29 cellular contexts compared by ENCODE assay signal in the genomic region with DNA sequence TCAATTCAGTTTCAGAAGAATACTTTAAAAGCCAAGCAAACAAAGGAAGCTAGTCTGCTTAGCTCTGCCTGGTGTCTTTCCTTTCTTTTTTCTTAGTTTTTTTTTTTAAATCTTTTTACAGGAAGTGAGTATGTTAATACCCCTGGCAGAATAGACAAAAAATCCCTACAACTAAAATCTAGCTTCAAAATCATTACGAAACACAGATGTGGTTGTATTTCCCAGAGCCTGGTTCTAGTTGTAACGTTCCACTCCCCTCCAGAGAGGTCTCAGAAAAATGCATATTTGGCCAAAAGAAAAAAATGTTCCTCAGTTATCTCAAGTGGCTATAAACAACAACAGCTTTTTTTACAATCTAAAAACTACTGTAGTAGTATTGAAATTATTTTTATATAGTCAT.
DNase-seq lines count a peak whose midpoint lies in the region; ATAC-seq, FAIRE-seq and TF ChIP-seq lines count a peak whose summit lies in the region.
"Had no signal": no experiment of that assay in that cellular context is flagged by ENCODE, and none has a peak within 500 bp of the region (broad histone marks: within the 10 kb centered on the region; RNA-seq: fewer than 3 reads in every experiment).

No MANE protein-coding gene starts in this region.

- H3K27ac ChIP-seq in left ventricle myocardium inferior (replicated peaks) (no peak overlapping the region), smooth muscle cell (ENCODE audit: low read depth) (no peak overlapping the region), kidney (ENCODE audit: low read depth in 2 of 2, low read length in 2 of 2) (no peak overlapping the region)
- H3K27ac ChIP-seq: ovary, thyroid gland, uterus had no signal

- DNase-seq in Right ventricle myocardium inferior (ENCODE audit: missing footprints): no peak
- DNase-seq in left ventricle myocardium inferior: no peak
- peak; percentile 61 for DNase-seq in adipocyte (ENCODE audit: low read depth)
- DNase-seq in foreskin melanocyte: peak; percentile 13
- no peak for DNase-seq in smooth muscle cell (lab: John Stamatoyannopoulos, UW; ENCODE audit: unreplicated experiment)
- no peak for DNase-seq in EL
- no peak for DNase-seq in kidney
- DNase-seq in mucosa of descending colon: no peak
- DNase-seq: 8988T; activated CD4-positive, alpha-beta T cell treated with anti-CD3 and anti-CD28 coated beads, Interleukin-2, amount 50 U/mL, for 48 hours; activated T-cell treated with anti-CD3 and anti-CD28 coated beads, Interleukin-2, amount 50 U/mL, for 72 hours; AML-193; CD4-positive, alpha-beta T cell; DMS79 treated with DMSO at 0.1 percent for 48 hours; heart left ventricle; KG1; MM.1S; NCI-H2029; NCI-H510A treated with DMSO at 0.1 percent for 48 hours; ovary; small intestine; stimulated activated CD8-positive, alpha-beta memory T cell treated with anti-CD3 and anti-CD28 coated beads, Interleukin-4, amount 100 ng/mL, for 48 hours; stimulated activated naive CD8-positive, alpha-beta T cell treated with anti-CD3 and anti-CD28 coated beads, Interleukin-15, amount 100 ng/mL, for 72 hours; T-helper 17 cell; thyroid gland; uterus had no signal

- WGBS in smooth muscle cell (ENCODE audit: low lambda C conversion rate): 54% methylated on average over 2 of the region's 2 CpGs

- H3K27me3 ChIP-seq in left ventricle myocardium inferior (ENCODE audit: low read depth): no peaks in the 10 kb centered on the region
- no peaks in the 10 kb centered on the region for H3K27me3 ChIP-seq in adipocyte (replicated peaks; ENCODE audit: control insufficient read depth, insufficient read depth, low read length)
- no peaks in the 10 kb centered on the region for H3K27me3 ChIP-seq in smooth muscle cell (ENCODE audit: low read depth)
- H3K27me3 ChIP-seq: heart left ventricle, ovary, thyroid gland, uterus had no signal

- H3K9ac ChIP-seq in adipocyte (ENCODE audit: low read length): peak overlapping the region; percentile 78
- H3K9ac ChIP-seq in smooth muscle cell (ENCODE audit: low read depth): no peak overlapping the region
- no peak overlapping the region for H3K9ac ChIP-seq in kidney (ENCODE audit: low read length in 2 of 2)

- H3K9me3 ChIP-seq in left ventricle myocardium inferior (replicated peaks): no peaks in the 10 kb centered on the region
- H3K9me3 ChIP-seq in adipocyte (ENCODE audit: control insufficient read depth, low read length): no peaks in the 10 kb centered on the region
- H3K9me3 ChIP-seq in smooth muscle cell (replicated peaks; ENCODE audit: low read depth): no peaks in the 10 kb centered on the region
- no peaks in the 10 kb centered on the region for H3K9me3 ChIP-seq in kidney (ENCODE audit: control insufficient read depth in 1 of 2, low read length in 2 of 2)
- no peaks in the 10 kb centered on the region for H3K9me3 ChIP-seq in mucosa of descending colon
- H3K9me3 ChIP-seq: heart left ventricle, ovary, thyroid gland, uterus had no signal

- intact Hi-C loops in Right ventricle myocardium inferior (cut with DNase I) (no loop called here), left ventricle myocardium inferior (cut with micrococcal nuclease) (no loop called here), kidney (cut with DNase I) (no loop called here), mucosa of descending colon (cut with DNase I, micrococcal nuclease) (no loop called here)

- no peaks in the 10 kb centered on the region for H3K79me2 ChIP-seq in smooth muscle cell (ENCODE audit: low read depth)

- H3K4me1 ChIP-seq in left ventricle myocardium inferior (no peaks in the 10 kb centered on the region), adipocyte (ENCODE audit: control insufficient read depth, insufficient read depth, low read length) (peaks cover 52% of the 10 kb centered on the region), smooth muscle cell (ENCODE audit: low read depth) (no peaks in the 10 kb centered on the region), kidney (ENCODE audit: control insufficient read depth in 1 of 2, insufficient read depth in 1 of 2, low read depth in 1 of 2, low read length in 2 of 2) (no peaks in the 10 kb centered on the region), mucosa of descending colon (ENCODE audit: low read depth) (no peaks in the 10 kb centered on the region)
- H3K4me1 ChIP-seq: heart left ventricle, thyroid gland, uterus had no signal

- TF ChIP-seq CTCF in left ventricle myocardium inferior (IDR thresholded peaks at IDR 0.05; ENCODE audit: borderline replicate concordance): no peak
- no peak for TF ChIP-seq CTCF in smooth muscle cell (IDR thresholded peaks at IDR 0.05; ENCODE audit: borderline replicate concordance, insufficient read depth, poor library complexity, severe bottlenecking)
- no peak for TF ChIP-seq CTCF in kidney (IDR thresholded peaks at IDR 0.05; ENCODE audit: borderline replicate concordance, extremely low read depth, insufficient read depth)
- TF ChIP-seq CTCF in mucosa of descending colon (IDR thresholded peaks at IDR 0.05): no peak

- peak; percentile 52 for ATAC-seq in Right ventricle myocardium inferior
- ATAC-seq in mucosa of descending colon: no peak
- ATAC-seq: activated CD4-positive, CD25-positive, alpha-beta regulatory T cell treated with anti-CD3 and anti-CD28 coated beads, Interleukin-2, amount 50 U/mL, for 24 hours; activated T-cell treated with anti-CD3 and anti-CD28 coated beads, Interleukin-2, amount 50 U/mL, for 72 hours; natural killer cell treated with Interleukin-12 subunit alpha and Interleukin-12 subunit beta and Interleukin-15 and Interleukin-18, amount 100 ng/mL, for 72 hours; stimulated activated naive CD8-positive, alpha-beta T cell treated with anti-CD3 and anti-CD28 coated beads, Interleukin-15, amount 100 ng/mL, for 72 hours; T-helper 17 cell had no signal

- H3K4me3 ChIP-seq in left ventricle myocardium inferior (no peak overlapping the region), adipocyte (ENCODE audit: low read length) (peak overlapping the region; percentile 36), smooth muscle cell (no peak overlapping the region), kidney (ENCODE audit: low read length in 2 of 2) (no peak overlapping the region), mucosa of descending colon (no peak overlapping the region)
- H3K4me3 ChIP-seq: heart left ventricle, lung, ovary, thyroid gland, uterus had no signal

- H3K4me2 ChIP-seq in smooth muscle cell: no peak overlapping the region

- no peaks in the 10 kb centered on the region for H3F3A ChIP-seq in smooth muscle cell (ENCODE audit: low read depth)

- peak overlapping the region; percentile 64 for H2AFZ ChIP-seq in smooth muscle cell (ENCODE audit: low read depth)

- FAIRE-seq in kidney (lab: Jason Lieb, UNC): no peak
- FAIRE-seq: small intestine had no signal

- no peaks in the 10 kb centered on the region for H4K20me1 ChIP-seq in smooth muscle cell (ENCODE audit: low read depth)

- H3K36me3 ChIP-seq in left ventricle myocardium inferior: no peaks in the 10 kb centered on the region
- no peaks in the 10 kb centered on the region for H3K36me3 ChIP-seq in adipocyte (ENCODE audit: control insufficient read depth, insufficient read depth, low read length, severe bottlenecking)
- no peaks in the 10 kb centered on the region for H3K36me3 ChIP-seq in smooth muscle cell (ENCODE audit: low read depth)
- no peaks in the 10 kb centered on the region for H3K36me3 ChIP-seq in kidney (ENCODE audit: control insufficient read depth in 1 of 2, insufficient read depth in 2 of 2, low read length in 2 of 2)
- no peaks in the 10 kb centered on the region for H3K36me3 ChIP-seq in mucosa of descending colon (ENCODE audit: low read depth)
- H3K36me3 ChIP-seq: heart left ventricle, ovary, thyroid gland, uterus had no signal

Comparison
In these comparisons a context has a peak if more than half of its experiments do, and no peak if none do; other contexts are left out.
1. DNase-seq: peak in adipocyte (single experiment) and foreskin melanocyte (single experiment); none in Right ventricle myocardium inferior (single experiment), left ventricle myocardium inferior (single experiment), smooth muscle cell (single experiment), EL (single experiment), kidney (single experiment) and mucosa of descending colon (0 of 3).